In the genomic region with DNA sequence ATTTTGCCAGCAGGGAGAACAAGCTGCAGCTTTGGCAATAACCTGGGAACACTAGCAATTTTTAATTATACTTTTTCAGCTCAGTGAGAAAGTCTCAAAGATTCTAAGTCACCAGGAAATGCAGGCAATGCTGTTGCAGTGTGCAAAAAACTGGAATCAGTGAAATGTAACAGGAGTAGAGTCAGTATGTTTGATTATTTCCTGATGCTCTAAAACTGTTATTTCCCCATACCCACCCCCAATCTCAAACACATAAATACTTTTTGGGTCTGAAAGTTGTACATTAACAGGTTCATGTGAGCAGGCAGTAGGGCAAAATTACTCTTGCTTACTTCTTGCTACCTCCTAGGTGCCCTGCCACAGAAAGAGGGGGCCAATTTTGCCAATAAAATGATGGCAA, we compare ENCODE assay signal across 1 cellular context.
TF ChIP-seq lines count a peak whose summit lies in the region.

No MANE protein-coding gene starts in this region.

TF ChIP-seq in GM12878, 131 proteins besides CTCF, POLR2A, EP300 and RAD21:
- no peak for TF ChIP-seq REST (IDR thresholded peaks at IDR 0.05; ENCODE audit: low read depth, low read length)
- TF ChIP-seq ZBTB11 (CRISPR knock-in tag; IDR thresholded peaks at IDR 0.05): no peak
- TF ChIP-seq KDM1A (IDR thresholded peaks at IDR 0.05; ENCODE audit: borderline replicate concordance): no peak
- no peak for TF ChIP-seq RFX5 (IDR thresholded peaks at IDR 0.05; ENCODE audit: low read depth, low read length)
- TF ChIP-seq, protein P1, sequence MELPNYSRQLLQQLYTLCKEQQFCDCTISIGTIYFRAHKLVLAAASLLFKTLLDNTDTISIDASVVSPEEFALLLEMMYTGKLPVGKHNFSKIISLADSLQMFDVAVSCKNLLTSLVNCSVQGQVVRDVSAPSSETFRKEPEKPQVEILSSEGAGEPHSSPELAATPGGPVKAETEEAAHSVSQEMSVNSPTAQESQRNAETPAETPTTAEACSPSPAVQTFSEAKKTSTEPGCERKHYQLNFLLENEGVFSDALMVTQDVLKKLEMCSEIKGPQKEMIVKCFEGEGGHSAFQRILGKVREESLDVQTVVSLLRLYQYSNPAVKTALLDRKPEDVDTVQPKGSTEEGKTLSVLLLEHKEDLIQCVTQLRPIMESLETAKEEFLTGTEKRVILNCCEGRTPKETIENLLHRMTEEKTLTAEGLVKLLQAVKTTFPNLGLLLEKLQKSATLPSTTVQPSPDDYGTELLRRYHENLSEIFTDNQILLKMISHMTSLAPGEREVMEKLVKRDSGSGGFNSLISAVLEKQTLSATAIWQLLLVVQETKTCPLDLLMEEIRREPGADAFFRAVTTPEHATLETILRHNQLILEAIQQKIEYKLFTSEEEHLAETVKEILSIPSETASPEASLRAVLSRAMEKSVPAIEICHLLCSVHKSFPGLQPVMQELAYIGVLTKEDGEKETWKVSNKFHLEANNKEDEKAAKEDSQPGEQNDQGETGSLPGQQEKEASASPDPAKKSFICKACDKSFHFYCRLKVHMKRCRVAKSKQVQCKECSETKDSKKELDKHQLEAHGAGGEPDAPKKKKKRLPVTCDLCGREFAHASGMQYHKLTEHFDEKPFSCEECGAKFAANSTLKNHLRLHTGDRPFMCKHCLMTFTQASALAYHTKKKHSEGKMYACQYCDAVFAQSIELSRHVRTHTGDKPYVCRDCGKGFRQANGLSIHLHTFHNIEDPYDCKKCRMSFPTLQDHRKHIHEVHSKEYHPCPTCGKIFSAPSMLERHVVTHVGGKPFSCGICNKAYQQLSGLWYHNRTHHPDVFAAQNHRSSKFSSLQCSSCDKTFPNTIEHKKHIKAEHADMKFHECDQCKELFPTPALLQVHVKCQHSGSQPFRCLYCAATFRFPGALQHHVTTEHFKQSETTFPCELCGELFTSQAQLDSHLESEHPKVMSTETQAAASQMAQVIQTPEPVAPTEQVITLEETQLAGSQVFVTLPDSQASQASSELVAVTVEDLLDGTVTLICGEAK (IDR thresholded peaks at IDR 0.05; ENCODE audit: borderline replicate concordance): no peak
- TF ChIP-seq LARP7 (IDR thresholded peaks at IDR 0.05): no peak
- TF ChIP-seq, protein P2, sequence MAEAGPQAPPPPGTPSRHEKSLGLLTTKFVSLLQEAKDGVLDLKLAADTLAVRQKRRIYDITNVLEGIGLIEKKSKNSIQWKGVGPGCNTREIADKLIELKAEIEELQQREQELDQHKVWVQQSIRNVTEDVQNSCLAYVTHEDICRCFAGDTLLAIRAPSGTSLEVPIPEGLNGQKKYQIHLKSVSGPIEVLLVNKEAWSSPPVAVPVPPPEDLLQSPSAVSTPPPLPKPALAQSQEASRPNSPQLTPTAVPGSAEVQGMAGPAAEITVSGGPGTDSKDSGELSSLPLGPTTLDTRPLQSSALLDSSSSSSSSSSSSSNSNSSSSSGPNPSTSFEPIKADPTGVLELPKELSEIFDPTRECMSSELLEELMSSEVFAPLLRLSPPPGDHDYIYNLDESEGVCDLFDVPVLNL (IDR thresholded peaks at IDR 0.05; ENCODE audit: low read depth, low read length): no peak
